ENCODE assay signal across 8 cellular contexts in the genomic region with DNA sequence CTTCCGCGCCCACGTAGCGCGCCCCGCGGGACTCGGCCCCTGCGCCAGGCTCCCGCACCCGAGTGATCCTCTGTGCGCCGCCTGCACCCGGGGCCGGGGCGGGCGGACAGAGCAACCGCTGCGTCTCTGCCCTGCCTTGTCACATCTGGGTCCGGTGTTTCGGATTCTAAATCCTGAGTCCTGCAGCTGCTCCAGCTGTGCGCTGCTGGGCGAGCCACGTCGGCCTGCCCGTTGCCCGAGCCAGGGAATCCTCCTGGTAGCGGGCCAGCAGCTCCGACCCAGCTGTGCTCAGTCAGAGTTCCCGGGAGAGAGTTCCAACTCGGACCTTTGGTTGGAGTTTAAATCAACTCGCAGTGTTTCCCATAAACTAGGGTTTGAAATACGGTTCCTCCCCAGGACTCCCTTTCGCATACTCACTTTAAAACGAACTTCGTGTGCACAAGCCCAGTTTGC. TPM values are rescaled to one million over a fixed set of nuclear protein-coding genes. Genes with fewer than 3 reads are reported as not detected.
DNase-seq lines count a peak whose midpoint lies in the region; ATAC-seq and TF ChIP-seq lines count a peak whose summit lies in the region.

No MANE protein-coding gene starts in this region.

- H2BK20ac ChIP-seq in H9 (ENCODE audit: low read depth, low read length, poor library complexity, severe bottlenecking), result no peak overlapping the region

- DNase-seq in H9, result peak; percentile 59
- DNase-seq in ascending aorta (ENCODE audit: low spot score in 2 of 2), result no peak
- DNase-seq in iPS DF 6.9 (ENCODE audit: low read depth, low spot score), result no peak
- no peak for DNase-seq in activated CD4-positive, alpha-beta T cell treated with anti-CD3 and anti-CD28 coated beads, Interleukin-2, amount 10 ng/mL, durations not matched to agents 24 days and 14 days

- no peaks in the 10 kb centered on the region for H3K79me2 ChIP-seq in H9 (ENCODE audit: insufficient read depth, low read length)

- H3K79me1 ChIP-seq in H9 (ENCODE audit: insufficient read depth, low read depth, low read length, poor library complexity, severe bottlenecking), result no peaks in the 10 kb centered on the region

- peaks cover 2% of the 10 kb centered on the region for H3K4me1 ChIP-seq in H9 (ENCODE audit: insufficient read depth, low read length)
- H3K4me1 ChIP-seq in ascending aorta, result peaks cover 23% of the 10 kb centered on the region in 2 donors
- H3K4me1 ChIP-seq in iPS DF 6.9 (ENCODE audit: control insufficient read depth, insufficient read depth, low read length), result peaks cover 3% of the 10 kb centered on the region
- peaks cover 21% of the 10 kb centered on the region for H3K4me1 ChIP-seq in skeletal muscle satellite cell (ENCODE audit: control insufficient read depth, insufficient read depth, low read length)

- no peak overlapping the region for H4K91ac ChIP-seq in H9 (ENCODE audit: insufficient read length, low read depth, low read length)

- no peak overlapping the region for H2BK15ac ChIP-seq in H9 (ENCODE audit: low read depth, low read length)

- H4K5ac ChIP-seq in H9 (ENCODE audit: insufficient read length, low read depth, low read length), result no peak overlapping the region

- H2BK12ac ChIP-seq in H9 (ENCODE audit: insufficient read length, low read depth, low read length), result no peak overlapping the region

- peaks cover 83% of the 10 kb centered on the region for H3K27me3 Mint-ChIP-seq in H9 (ENCODE audit: low read depth)
- peaks cover 49% of the 10 kb centered on the region for H3K27me3 Mint-ChIP-seq in activated CD4-positive, alpha-beta T cell treated with anti-CD3 and anti-CD28 coated beads, Interleukin-2, amount 10 ng/mL, durations not matched to agents 24 days and 14 days

- H3K18ac ChIP-seq in H9 (ENCODE audit: insufficient read length, low read depth, low read length), result no peak overlapping the region

- H2AK5ac ChIP-seq in H9 (ENCODE audit: insufficient read length, low read length), result no peak overlapping the region

- no peaks in the 10 kb centered on the region for H3K36me3 ChIP-seq in ascending aorta
- no peaks in the 10 kb centered on the region for H3K36me3 ChIP-seq in iPS DF 6.9 (ENCODE audit: control insufficient read depth, insufficient read depth, low read length)
- no peaks in the 10 kb centered on the region for H3K36me3 ChIP-seq in skeletal muscle satellite cell (ENCODE audit: insufficient read depth, low read length)

- H3K4me3 Mint-ChIP-seq in H9, result peak overlapping the region; percentile 63 to 91
- no peak overlapping the region for H3K4me3 Mint-ChIP-seq in activated CD4-positive, alpha-beta T cell treated with anti-CD3 and anti-CD28 coated beads, Interleukin-2, amount 10 ng/mL, durations not matched to agents 24 days and 14 days

- intact Hi-C loops in ascending aorta (cut with DNase I), result loop anchor here (5.0 kb wide), 1 partner anchor 54 kb away; no protein-coding TSS in a partner anchor
- intact Hi-C loops in activated CD4-positive, alpha-beta T cell treated with anti-CD3 and anti-CD28 coated beads, Interleukin-2, amount 10 ng/mL, durations not matched to agents 24 days and 14 days (cut with micrococcal nuclease), result loop anchor here (5.0 to 10.0 kb wide), 3 partner anchors 321 to 501 kb away; partner anchors contain the start of gene TBXT

- H3K9me3 Mint-ChIP-seq in H9, result peaks cover 0 to 4% of the 10 kb centered on the region in 2 experiments; a peak in 2 of 5 replicates
- no peaks in the 10 kb centered on the region for H3K9me3 Mint-ChIP-seq in activated CD4-positive, alpha-beta T cell treated with anti-CD3 and anti-CD28 coated beads, Interleukin-2, amount 10 ng/mL, durations not matched to agents 24 days and 14 days

- peaks cover 0 to 7% (median 0%) of the 10 kb centered on the region in 3 experiments; a peak in 2 of 7 replicates for H3K36me3 Mint-ChIP-seq in H9 (ENCODE audit: insufficient read depth in 1 of 3, low read depth in 3 of 3)
- H3K36me3 Mint-ChIP-seq in activated CD4-positive, alpha-beta T cell treated with anti-CD3 and anti-CD28 coated beads, Interleukin-2, amount 10 ng/mL, durations not matched to agents 24 days and 14 days (ENCODE audit: low read depth), result no peaks in the 10 kb centered on the region

- no peak overlapping the region for H3K4ac ChIP-seq in H9 (ENCODE audit: low read depth, low read length)

- H3K27ac Mint-ChIP-seq in H9, result peak overlapping the region in 1 of 3 experiments; percentile 55; a peak in 1 of 7 replicates
- no peak overlapping the region for H3K27ac Mint-ChIP-seq in activated CD4-positive, alpha-beta T cell treated with anti-CD3 and anti-CD28 coated beads, Interleukin-2, amount 10 ng/mL, durations not matched to agents 24 days and 14 days

- no CpG with 5 or more reads among the region's 36 CpGs for WGBS in H9 (ENCODE audit: extremely low coverage, insufficient read length, low lambda C conversion rate)
- no CpG with 5 or more reads among the region's 36 CpGs for WGBS in iPS DF 6.9 (ENCODE audit: insufficient coverage, insufficient read length)

- peaks cover 60% of the 10 kb centered on the region for H3K27me3 ChIP-seq in H9 (ENCODE audit: insufficient read depth, low read length)
- peaks cover 9% of the 10 kb centered on the region for H3K27me3 ChIP-seq in ascending aorta
- peaks cover 54% of the 10 kb centered on the region for H3K27me3 ChIP-seq in iPS DF 6.9 (ENCODE audit: control insufficient read depth, insufficient read depth, low read length)
- peaks cover 19% of the 10 kb centered on the region for H3K27me3 ChIP-seq in skeletal muscle satellite cell (ENCODE audit: control insufficient read depth, insufficient read depth, low read length)

- H3K56ac ChIP-seq in H9 (ENCODE audit: insufficient read length, low read depth, low read length), result no peak overlapping the region

- H3T11ph ChIP-seq in H9 (ENCODE audit: low read length), result no peak overlapping the region

- no peak overlapping the region for H3K27ac ChIP-seq in H9 (ENCODE audit: insufficient read length, low read depth, low read length)
- peak overlapping the region in 1 of 2 donors; percentile 39 for H3K27ac ChIP-seq in ascending aorta
- H3K27ac ChIP-seq in iPS DF 6.9 (ENCODE audit: low read length), result no peak overlapping the region

- H4K20me1 ChIP-seq in H9 (ENCODE audit: control insufficient read depth, insufficient read depth, insufficient read length), result no peaks in the 10 kb centered on the region

- no peak for ATAC-seq in HG02852 (IDR thresholded peaks at IDR 0.05; ENCODE audit: unreplicated experiment)
- ATAC-seq in HG03159 (IDR thresholded peaks at IDR 0.05; ENCODE audit: unreplicated experiment), result no peak
- no peak for ATAC-seq in GM19351 (IDR thresholded peaks at IDR 0.05; ENCODE audit: unreplicated experiment)

- peak overlapping the region; percentile 69 to 87 for H3K4me3 ChIP-seq in ascending aorta
- peak overlapping the region; percentile 47; the same call in 1 of the 2 replicates for H3K4me3 ChIP-seq in iPS DF 6.9 (ENCODE audit: low read length)
- H3K4me3 ChIP-seq in skeletal muscle satellite cell (ENCODE audit: low read length), result peak overlapping the region; percentile 83

- H3K9me3 ChIP-seq in H9 (ENCODE audit: control insufficient read depth, low read depth, low read length) (no peaks in the 10 kb centered on the region), ascending aorta (no peaks in the 10 kb centered on the region), iPS DF 6.9 (ENCODE audit: control insufficient read depth, insufficient read depth, low read length) (no peaks in the 10 kb centered on the region), skeletal muscle satellite cell (replicated peaks; ENCODE audit: low read length) (no peaks in the 10 kb centered on the region)

- no peak overlapping the region for H2AFZ ChIP-seq in H9 (ENCODE audit: low read length)

- peaks cover 25% of the 10 kb centered on the region for H3K23me2 ChIP-seq in H9 (ENCODE audit: insufficient read length, low read depth, low read length, poor library complexity, severe bottlenecking)

- H3K4me2 ChIP-seq in H9 (ENCODE audit: insufficient read depth, insufficient read length, low read length), result peak overlapping the region; percentile 76
- peak overlapping the region; percentile 96 for H3K4me2 ChIP-seq in skeletal muscle satellite cell (ENCODE audit: low read length)

- H3K4me1 Mint-ChIP-seq in H9, result peaks cover 27 to 34% of the 10 kb centered on the region in 2 experiments
- H3K4me1 Mint-ChIP-seq in activated CD4-positive, alpha-beta T cell treated with anti-CD3 and anti-CD28 coated beads, Interleukin-2, amount 10 ng/mL, durations not matched to agents 24 days and 14 days, result peaks cover 2% of the 10 kb centered on the region

- no peak overlapping the region for H2BK5ac ChIP-seq in H9 (ENCODE audit: insufficient read length, low read length)

- no peak for TF ChIP-seq CTCF in H9 (conservative IDR thresholded peaks at IDR 0.05)
- no peak for TF ChIP-seq CTCF in ascending aorta (IDR thresholded peaks at IDR 0.05)

- H3K9ac ChIP-seq in H9 (ENCODE audit: extremely low read depth, insufficient read length, low read length) (no peak overlapping the region), skeletal muscle satellite cell (ENCODE audit: low read depth, low read length) (peak overlapping the region; percentile 79)

- no peak overlapping the region for H2BK120ac ChIP-seq in H9 (ENCODE audit: low read depth, low read length, poor library complexity, severe bottlenecking)

- H3K23ac ChIP-seq in H9 (ENCODE audit: insufficient read length, low read depth, low read length), result no peak overlapping the region

- no peak overlapping the region for H4K8ac ChIP-seq in H9 (replicated peaks; ENCODE audit: insufficient read length, low read depth, low read length)

- H3K14ac ChIP-seq in H9 (ENCODE audit: insufficient read depth, low read length), result no peak overlapping the region

RNA-seq across cellular contexts. Expression of gene PDE10A, which starts 0.3 kb away (rescaled TPM):
- 0.31 and 0.44 TPM in 2 replicates for total RNA-seq in H9 (2021)
- 2.0 TPM for total RNA-seq in ascending aorta
- 0.76 and 1.3 TPM in 2 replicates for total RNA-seq in skeletal muscle satellite cell (2012; rRNA removed)
- not detected in 2 replicates for total RNA-seq in activated CD4-positive, alpha-beta T cell treated with anti-CD3 and anti-CD28 coated beads, Interleukin-2, amount 10 ng/mL, durations not matched to agents 24 days and 14 days
